1 cellular context compared by ENCODE assay signal in genomic region chr11:116823031-116823843, GRCh38.
TF ChIP-seq lines count a peak whose summit lies in the region.

Gene APOA4, minus strand, starts transcription at chr11:116823304. Its CDS starts 113 bp downstream, at chr11:116823191.

TF ChIP-seq in HepG2, 621 proteins besides CTCF, POLR2A, EP300 and RAD21 (continued from another document and continues in another):
- no peak for TF ChIP-seq BRD4 (CRISPR knock-in tag; IDR thresholded peaks at IDR 0.05)
- TF ChIP-seq, protein P1, sequence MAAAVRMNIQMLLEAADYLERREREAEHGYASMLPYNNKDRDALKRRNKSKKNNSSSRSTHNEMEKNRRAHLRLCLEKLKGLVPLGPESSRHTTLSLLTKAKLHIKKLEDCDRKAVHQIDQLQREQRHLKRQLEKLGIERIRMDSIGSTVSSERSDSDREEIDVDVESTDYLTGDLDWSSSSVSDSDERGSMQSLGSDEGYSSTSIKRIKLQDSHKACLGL (CRISPR knock-in tag; IDR thresholded peaks at IDR 0.05) = no peak
- no peak for TF ChIP-seq MLX (CRISPR knock-in tag; IDR thresholded peaks at IDR 0.05)
- TF ChIP-seq ZEB1 (IDR thresholded peaks at IDR 0.05; ENCODE audit: insufficient replicate concordance, low read depth) = no peak
- TF ChIP-seq SMARCE1 (IDR thresholded peaks at IDR 0.05; ENCODE audit: borderline replicate concordance) = no peak
- no peak for TF ChIP-seq ZSCAN9 (CRISPR knock-in tag; IDR thresholded peaks at IDR 0.05; ENCODE audit: borderline replicate concordance)
- no peak for TF ChIP-seq ZNF558 (CRISPR knock-in tag; IDR thresholded peaks at IDR 0.05; ENCODE audit: borderline replicate concordance)
- TF ChIP-seq HMGXB3 (CRISPR knock-in tag; IDR thresholded peaks at IDR 0.05; ENCODE audit: borderline replicate concordance) = no peak
- no peak for TF ChIP-seq ZNF10 (CRISPR knock-in tag; IDR thresholded peaks at IDR 0.05; ENCODE audit: borderline replicate concordance, low read depth)
- no peak for TF ChIP-seq HMG20B (CRISPR knock-in tag; conservative IDR thresholded peaks at IDR 0.05)
- TF ChIP-seq ZMYM3 (CRISPR knock-in tag; IDR thresholded peaks at IDR 0.05) = peak; percentile 48
- TF ChIP-seq TEAD2 (CRISPR knock-in tag; IDR thresholded peaks at IDR 0.05) = no peak
- TF ChIP-seq, protein P2, sequence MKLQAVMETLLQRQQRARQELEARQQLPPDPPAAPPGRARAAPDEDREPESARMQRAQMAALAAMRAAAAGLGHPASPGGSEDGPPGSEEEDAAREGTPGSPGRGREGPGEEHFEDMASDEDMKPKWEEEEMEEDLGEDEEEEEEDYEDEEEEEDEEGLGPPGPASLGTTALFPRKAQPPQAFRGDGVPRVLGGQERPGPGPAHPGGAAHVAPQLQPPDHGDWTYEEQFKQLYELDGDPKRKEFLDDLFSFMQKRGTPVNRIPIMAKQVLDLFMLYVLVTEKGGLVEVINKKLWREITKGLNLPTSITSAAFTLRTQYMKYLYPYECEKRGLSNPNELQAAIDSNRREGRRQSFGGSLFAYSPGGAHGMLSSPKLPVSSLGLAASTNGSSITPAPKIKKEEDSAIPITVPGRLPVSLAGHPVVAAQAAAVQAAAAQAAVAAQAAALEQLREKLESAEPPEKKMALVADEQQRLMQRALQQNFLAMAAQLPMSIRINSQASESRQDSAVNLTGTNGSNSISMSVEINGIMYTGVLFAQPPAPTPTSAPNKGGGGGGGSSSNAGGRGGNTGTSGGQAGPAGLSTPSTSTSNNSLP (IDR thresholded peaks at IDR 0.05; ENCODE audit: low read depth, low read length) = no peak
- TF ChIP-seq FLYWCH1 (CRISPR knock-in tag; IDR thresholded peaks at IDR 0.05) = no peak
- no peak for TF ChIP-seq ZNF564 (CRISPR knock-in tag; IDR thresholded peaks at IDR 0.05)
- TF ChIP-seq, protein P3, sequence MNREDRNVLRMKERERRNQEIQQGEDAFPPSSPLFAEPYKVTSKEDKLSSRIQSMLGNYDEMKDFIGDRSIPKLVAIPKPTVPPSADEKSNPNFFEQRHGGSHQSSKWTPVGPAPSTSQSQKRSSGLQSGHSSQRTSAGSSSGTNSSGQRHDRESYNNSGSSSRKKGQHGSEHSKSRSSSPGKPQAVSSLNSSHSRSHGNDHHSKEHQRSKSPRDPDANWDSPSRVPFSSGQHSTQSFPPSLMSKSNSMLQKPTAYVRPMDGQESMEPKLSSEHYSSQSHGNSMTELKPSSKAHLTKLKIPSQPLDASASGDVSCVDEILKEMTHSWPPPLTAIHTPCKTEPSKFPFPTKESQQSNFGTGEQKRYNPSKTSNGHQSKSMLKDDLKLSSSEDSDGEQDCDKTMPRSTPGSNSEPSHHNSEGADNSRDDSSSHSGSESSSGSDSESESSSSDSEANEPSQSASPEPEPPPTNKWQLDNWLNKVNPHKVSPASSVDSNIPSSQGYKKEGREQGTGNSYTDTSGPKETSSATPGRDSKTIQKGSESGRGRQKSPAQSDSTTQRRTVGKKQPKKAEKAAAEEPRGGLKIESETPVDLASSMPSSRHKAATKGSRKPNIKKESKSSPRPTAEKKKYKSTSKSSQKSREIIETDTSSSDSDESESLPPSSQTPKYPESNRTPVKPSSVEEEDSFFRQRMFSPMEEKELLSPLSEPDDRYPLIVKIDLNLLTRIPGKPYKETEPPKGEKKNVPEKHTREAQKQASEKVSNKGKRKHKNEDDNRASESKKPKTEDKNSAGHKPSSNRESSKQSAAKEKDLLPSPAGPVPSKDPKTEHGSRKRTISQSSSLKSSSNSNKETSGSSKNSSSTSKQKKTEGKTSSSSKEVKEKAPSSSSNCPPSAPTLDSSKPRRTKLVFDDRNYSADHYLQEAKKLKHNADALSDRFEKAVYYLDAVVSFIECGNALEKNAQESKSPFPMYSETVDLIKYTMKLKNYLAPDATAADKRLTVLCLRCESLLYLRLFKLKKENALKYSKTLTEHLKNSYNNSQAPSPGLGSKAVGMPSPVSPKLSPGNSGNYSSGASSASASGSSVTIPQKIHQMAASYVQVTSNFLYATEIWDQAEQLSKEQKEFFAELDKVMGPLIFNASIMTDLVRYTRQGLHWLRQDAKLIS (CRISPR knock-in tag; IDR thresholded peaks at IDR 0.05) = no peak
- TF ChIP-seq ZNF710 (CRISPR knock-in tag; IDR thresholded peaks at IDR 0.05; ENCODE audit: borderline replicate concordance) = no peak
- no peak for TF ChIP-seq ZNF773 (CRISPR knock-in tag; IDR thresholded peaks at IDR 0.05; ENCODE audit: borderline replicate concordance)
- no peak for TF ChIP-seq WIZ (CRISPR knock-in tag; IDR thresholded peaks at IDR 0.05)
- TF ChIP-seq TBP (CRISPR knock-in tag; IDR thresholded peaks at IDR 0.05) = no peak
- TF ChIP-seq, protein P4, sequence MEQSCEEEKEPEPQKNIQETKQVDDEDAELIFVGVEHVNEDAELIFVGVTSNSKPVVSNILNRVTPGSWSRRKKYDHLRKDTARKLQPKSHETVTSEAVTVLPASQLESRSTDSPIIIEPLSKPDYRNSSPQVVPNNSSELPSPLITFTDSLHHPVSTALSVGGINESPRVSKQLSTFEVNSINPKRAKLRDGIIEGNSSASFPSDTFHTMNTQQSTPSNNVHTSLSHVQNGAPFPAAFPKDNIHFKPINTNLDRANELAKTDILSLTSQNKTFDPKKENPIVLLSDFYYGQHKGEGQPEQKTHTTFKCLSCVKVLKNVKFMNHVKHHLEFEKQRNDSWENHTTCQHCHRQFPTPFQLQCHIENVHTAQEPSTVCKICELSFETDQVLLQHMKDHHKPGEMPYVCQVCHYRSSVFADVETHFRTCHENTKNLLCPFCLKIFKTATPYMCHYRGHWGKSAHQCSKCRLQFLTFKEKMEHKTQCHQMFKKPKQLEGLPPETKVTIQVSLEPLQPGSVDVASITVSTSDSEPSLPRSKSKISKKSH (CRISPR knock-in tag; IDR thresholded peaks at IDR 0.05; ENCODE audit: borderline replicate concordance) = no peak
- no peak for TF ChIP-seq MED8 (CRISPR knock-in tag; IDR thresholded peaks at IDR 0.05; ENCODE audit: insufficient replicate concordance)
- TF ChIP-seq ZNF367 (CRISPR knock-in tag; IDR thresholded peaks at IDR 0.05; ENCODE audit: borderline replicate concordance) = no peak
- TF ChIP-seq GATA4 (IDR thresholded peaks at IDR 0.05; ENCODE audit: borderline replicate concordance, low read depth) = no peak
- TF ChIP-seq FOXC1 (CRISPR knock-in tag; IDR thresholded peaks at IDR 0.05; ENCODE audit: borderline replicate concordance) = no peak
- TF ChIP-seq JDP2 (CRISPR knock-in tag; IDR thresholded peaks at IDR 0.05; ENCODE audit: borderline replicate concordance) = no peak
- TF ChIP-seq KDM1A (CRISPR knock-in tag; IDR thresholded peaks at IDR 0.05) = no peak
- TF ChIP-seq, protein P5, sequence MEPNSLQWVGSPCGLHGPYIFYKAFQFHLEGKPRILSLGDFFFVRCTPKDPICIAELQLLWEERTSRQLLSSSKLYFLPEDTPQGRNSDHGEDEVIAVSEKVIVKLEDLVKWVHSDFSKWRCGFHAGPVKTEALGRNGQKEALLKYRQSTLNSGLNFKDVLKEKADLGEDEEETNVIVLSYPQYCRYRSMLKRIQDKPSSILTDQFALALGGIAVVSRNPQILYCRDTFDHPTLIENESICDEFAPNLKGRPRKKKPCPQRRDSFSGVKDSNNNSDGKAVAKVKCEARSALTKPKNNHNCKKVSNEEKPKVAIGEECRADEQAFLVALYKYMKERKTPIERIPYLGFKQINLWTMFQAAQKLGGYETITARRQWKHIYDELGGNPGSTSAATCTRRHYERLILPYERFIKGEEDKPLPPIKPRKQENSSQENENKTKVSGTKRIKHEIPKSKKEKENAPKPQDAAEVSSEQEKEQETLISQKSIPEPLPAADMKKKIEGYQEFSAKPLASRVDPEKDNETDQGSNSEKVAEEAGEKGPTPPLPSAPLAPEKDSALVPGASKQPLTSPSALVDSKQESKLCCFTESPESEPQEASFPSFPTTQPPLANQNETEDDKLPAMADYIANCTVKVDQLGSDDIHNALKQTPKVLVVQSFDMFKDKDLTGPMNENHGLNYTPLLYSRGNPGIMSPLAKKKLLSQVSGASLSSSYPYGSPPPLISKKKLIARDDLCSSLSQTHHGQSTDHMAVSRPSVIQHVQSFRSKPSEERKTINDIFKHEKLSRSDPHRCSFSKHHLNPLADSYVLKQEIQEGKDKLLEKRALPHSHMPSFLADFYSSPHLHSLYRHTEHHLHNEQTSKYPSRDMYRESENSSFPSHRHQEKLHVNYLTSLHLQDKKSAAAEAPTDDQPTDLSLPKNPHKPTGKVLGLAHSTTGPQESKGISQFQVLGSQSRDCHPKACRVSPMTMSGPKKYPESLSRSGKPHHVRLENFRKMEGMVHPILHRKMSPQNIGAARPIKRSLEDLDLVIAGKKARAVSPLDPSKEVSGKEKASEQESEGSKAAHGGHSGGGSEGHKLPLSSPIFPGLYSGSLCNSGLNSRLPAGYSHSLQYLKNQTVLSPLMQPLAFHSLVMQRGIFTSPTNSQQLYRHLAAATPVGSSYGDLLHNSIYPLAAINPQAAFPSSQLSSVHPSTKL (CRISPR knock-in tag; IDR thresholded peaks at IDR 0.05) = peak; percentile 9; the same call in 1 of the 2 replicates
- no peak for TF ChIP-seq LCORL (IDR thresholded peaks at IDR 0.05)
- TF ChIP-seq LCORL (CRISPR knock-in tag; IDR thresholded peaks at IDR 0.05) = no peak
- no peak for TF ChIP-seq SYNCRIP (IDR thresholded peaks at IDR 0.05; ENCODE audit: insufficient read depth, low read depth, low read length)
- TF ChIP-seq, protein P6, sequence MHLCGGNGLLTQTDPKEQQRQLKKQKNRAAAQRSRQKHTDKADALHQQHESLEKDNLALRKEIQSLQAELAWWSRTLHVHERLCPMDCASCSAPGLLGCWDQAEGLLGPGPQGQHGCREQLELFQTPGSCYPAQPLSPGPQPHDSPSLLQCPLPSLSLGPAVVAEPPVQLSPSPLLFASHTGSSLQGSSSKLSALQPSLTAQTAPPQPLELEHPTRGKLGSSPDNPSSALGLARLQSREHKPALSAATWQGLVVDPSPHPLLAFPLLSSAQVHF (CRISPR knock-in tag; IDR thresholded peaks at IDR 0.05) = no peak
- no peak for TF ChIP-seq TAF15 (IDR thresholded peaks at IDR 0.05; ENCODE audit: low read depth, low read length, poor library complexity, severe bottlenecking)
- no peak for TF ChIP-seq ZNF678 (CRISPR knock-in tag; IDR thresholded peaks at IDR 0.05)
- TF ChIP-seq, protein P7, sequence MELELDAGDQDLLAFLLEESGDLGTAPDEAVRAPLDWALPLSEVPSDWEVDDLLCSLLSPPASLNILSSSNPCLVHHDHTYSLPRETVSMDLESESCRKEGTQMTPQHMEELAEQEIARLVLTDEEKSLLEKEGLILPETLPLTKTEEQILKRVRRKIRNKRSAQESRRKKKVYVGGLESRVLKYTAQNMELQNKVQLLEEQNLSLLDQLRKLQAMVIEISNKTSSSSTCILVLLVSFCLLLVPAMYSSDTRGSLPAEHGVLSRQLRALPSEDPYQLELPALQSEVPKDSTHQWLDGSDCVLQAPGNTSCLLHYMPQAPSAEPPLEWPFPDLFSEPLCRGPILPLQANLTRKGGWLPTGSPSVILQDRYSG (CRISPR knock-in tag; IDR thresholded peaks at IDR 0.05) = no peak
- TF ChIP-seq ZNF30 (CRISPR knock-in tag; IDR thresholded peaks at IDR 0.05) = no peak
- peak; percentile 34; the same call in 1 of the 2 replicates for TF ChIP-seq ZNF724P (CRISPR knock-in tag; IDR thresholded peaks at IDR 0.05; ENCODE audit: borderline replicate concordance)
- TF ChIP-seq SIX4 (CRISPR knock-in tag; IDR thresholded peaks at IDR 0.05) = no peak
